Comparison of ENCODE assay signal across 1 cellular context in genomic region chr22:37659066-37659896, GRCh38.
TF ChIP-seq lines count a peak whose summit lies in the region.

No MANE protein-coding gene starts in this region.

TF ChIP-seq in HepG2, 621 proteins besides CTCF, POLR2A, EP300 and RAD21 (continued from another document):
- TF ChIP-seq, protein P1, sequence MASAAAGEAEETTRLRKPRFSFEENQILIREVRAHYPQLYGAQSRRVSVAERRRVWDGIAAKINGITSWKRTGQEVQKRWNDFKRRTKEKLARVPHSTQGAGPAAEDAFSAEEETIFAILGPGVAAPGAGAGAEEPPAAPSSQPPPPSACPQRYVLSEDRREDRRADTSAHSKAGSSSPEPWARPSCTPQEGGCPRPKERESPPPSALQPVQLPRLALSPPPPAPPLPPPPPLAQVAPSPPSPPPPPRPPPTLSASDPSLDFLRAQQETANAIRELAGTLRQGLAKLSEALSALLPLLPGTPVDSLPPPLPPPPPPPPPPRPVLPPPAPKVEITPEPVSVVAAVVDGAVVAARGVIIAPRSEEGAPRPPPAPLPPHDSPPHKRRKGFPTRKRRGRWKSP (CRISPR knock-in tag; IDR thresholded peaks at IDR 0.05): peak; percentile 59; the same call in 1 of the 2 replicates
- peak; percentile 52; the same call in 1 of the 2 replicates for TF ChIP-seq YEATS2 (CRISPR knock-in tag; IDR thresholded peaks at IDR 0.05; ENCODE audit: borderline replicate concordance)
- no peak for TF ChIP-seq RELA (CRISPR knock-in tag; IDR thresholded peaks at IDR 0.05)
- no peak for TF ChIP-seq ZC3H13 (CRISPR knock-in tag; IDR thresholded peaks at IDR 0.05)
- TF ChIP-seq TRIM22 (IDR thresholded peaks at IDR 0.05): no peak
- peak; percentile 70; the same call in 1 of the 2 replicates for TF ChIP-seq ZNF746 (CRISPR knock-in tag; IDR thresholded peaks at IDR 0.05)
- TF ChIP-seq HNRNPH1 (optimal IDR thresholded peaks at IDR 0.05; ENCODE audit: low read depth, low read length): peak; percentile 72
- TF ChIP-seq MAX (IDR thresholded peaks at IDR 0.05): peak; percentile 67
- peak; percentile 75; the same call in 1 of the 2 replicates for TF ChIP-seq MIER3 (CRISPR knock-in tag; IDR thresholded peaks at IDR 0.05; ENCODE audit: borderline replicate concordance)
- no peak for TF ChIP-seq TCF12 (IDR thresholded peaks at IDR 0.05)
- TF ChIP-seq TCF12 (CRISPR knock-in tag; IDR thresholded peaks at IDR 0.05): peak; percentile 77; the same call in 1 of the 2 replicates
- 0 out of 2 replicates have a peak, but pooled peaks have one; percentile 55 for TF ChIP-seq ZNF337 (CRISPR knock-in tag; IDR thresholded peaks at IDR 0.05; ENCODE audit: borderline replicate concordance, low read depth)
- TF ChIP-seq JUN (CRISPR knock-in tag; IDR thresholded peaks at IDR 0.05): 0 out of 2 replicates have a peak, but pooled peaks have one; percentile 28
- no peak for TF ChIP-seq CCAR2 (optimal IDR thresholded peaks at IDR 0.05; ENCODE audit: low read depth, low read length)
- no peak for TF ChIP-seq GABPA (IDR thresholded peaks at IDR 0.05; ENCODE audit: low read depth, low read length)
- TF ChIP-seq GABPA (CRISPR knock-in tag; IDR thresholded peaks at IDR 0.05; ENCODE audit: low read depth): peak; percentile 22; the same call in 1 of the 2 replicates
- TF ChIP-seq MXD4 (CRISPR knock-in tag; IDR thresholded peaks at IDR 0.05): no peak; the same call in 1 of the 2 replicates
- no peak for TF ChIP-seq ZFP90 (CRISPR knock-in tag; IDR thresholded peaks at IDR 0.05; ENCODE audit: borderline replicate concordance)
- TF ChIP-seq GABPB1 (CRISPR knock-in tag; IDR thresholded peaks at IDR 0.05): peak; percentile 30; the same call in 1 of the 2 replicates
- TF ChIP-seq ZFP41 (CRISPR knock-in tag; IDR thresholded peaks at IDR 0.05; ENCODE audit: borderline replicate concordance): no peak
- no peak for TF ChIP-seq FOXC1 (CRISPR knock-in tag; IDR thresholded peaks at IDR 0.05; ENCODE audit: borderline replicate concordance)
- TF ChIP-seq, protein P2, sequence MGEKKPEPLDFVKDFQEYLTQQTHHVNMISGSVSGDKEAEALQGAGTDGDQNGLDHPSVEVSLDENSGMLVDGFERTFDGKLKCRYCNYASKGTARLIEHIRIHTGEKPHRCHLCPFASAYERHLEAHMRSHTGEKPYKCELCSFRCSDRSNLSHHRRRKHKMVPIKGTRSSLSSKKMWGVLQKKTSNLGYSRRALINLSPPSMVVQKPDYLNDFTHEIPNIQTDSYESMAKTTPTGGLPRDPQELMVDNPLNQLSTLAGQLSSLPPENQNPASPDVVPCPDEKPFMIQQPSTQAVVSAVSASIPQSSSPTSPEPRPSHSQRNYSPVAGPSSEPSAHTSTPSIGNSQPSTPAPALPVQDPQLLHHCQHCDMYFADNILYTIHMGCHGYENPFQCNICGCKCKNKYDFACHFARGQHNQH (CRISPR knock-in tag; IDR thresholded peaks at IDR 0.05): 0 out of 2 replicates have a peak, but pooled peaks have one; percentile 72
- peak; percentile 76; the same call in 1 of the 2 replicates for TF ChIP-seq HOXA3 (CRISPR knock-in tag; IDR thresholded peaks at IDR 0.05)
- peak; percentile 59 for TF ChIP-seq POLR2G (IDR thresholded peaks at IDR 0.05; ENCODE audit: low read depth, low read length)
- TF ChIP-seq, protein P3, sequence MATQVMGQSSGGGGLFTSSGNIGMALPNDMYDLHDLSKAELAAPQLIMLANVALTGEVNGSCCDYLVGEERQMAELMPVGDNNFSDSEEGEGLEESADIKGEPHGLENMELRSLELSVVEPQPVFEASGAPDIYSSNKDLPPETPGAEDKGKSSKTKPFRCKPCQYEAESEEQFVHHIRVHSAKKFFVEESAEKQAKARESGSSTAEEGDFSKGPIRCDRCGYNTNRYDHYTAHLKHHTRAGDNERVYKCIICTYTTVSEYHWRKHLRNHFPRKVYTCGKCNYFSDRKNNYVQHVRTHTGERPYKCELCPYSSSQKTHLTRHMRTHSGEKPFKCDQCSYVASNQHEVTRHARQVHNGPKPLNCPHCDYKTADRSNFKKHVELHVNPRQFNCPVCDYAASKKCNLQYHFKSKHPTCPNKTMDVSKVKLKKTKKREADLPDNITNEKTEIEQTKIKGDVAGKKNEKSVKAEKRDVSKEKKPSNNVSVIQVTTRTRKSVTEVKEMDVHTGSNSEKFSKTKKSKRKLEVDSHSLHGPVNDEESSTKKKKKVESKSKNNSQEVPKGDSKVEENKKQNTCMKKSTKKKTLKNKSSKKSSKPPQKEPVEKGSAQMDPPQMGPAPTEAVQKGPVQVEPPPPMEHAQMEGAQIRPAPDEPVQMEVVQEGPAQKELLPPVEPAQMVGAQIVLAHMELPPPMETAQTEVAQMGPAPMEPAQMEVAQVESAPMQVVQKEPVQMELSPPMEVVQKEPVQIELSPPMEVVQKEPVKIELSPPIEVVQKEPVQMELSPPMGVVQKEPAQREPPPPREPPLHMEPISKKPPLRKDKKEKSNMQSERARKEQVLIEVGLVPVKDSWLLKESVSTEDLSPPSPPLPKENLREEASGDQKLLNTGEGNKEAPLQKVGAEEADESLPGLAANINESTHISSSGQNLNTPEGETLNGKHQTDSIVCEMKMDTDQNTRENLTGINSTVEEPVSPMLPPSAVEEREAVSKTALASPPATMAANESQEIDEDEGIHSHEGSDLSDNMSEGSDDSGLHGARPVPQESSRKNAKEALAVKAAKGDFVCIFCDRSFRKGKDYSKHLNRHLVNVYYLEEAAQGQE (IDR thresholded peaks at IDR 0.05; ENCODE audit: borderline replicate concordance in 1 of 2, low read depth in 1 of 2, low read length in 2 of 2): peak in 1 of 2 experiments; percentile 4; a peak in 1 of 4 replicates
- no peak for TF ChIP-seq CBX1 (IDR thresholded peaks at IDR 0.05; ENCODE audit: low read depth)
- no peak for TF ChIP-seq GATA4 (IDR thresholded peaks at IDR 0.05; ENCODE audit: borderline replicate concordance, low read depth)
- TF ChIP-seq ZNF234 (CRISPR knock-in tag; conservative IDR thresholded peaks at IDR 0.05): 0 out of 2 replicates have a peak, but pooled peaks have one; percentile 40
- 0 out of 2 replicates have a peak, but pooled peaks have one; percentile 66 for TF ChIP-seq KDM3A (CRISPR knock-in tag; IDR thresholded peaks at IDR 0.05; ENCODE audit: low read depth)
- peak; percentile 85 for TF ChIP-seq ZNF781 (CRISPR knock-in tag; IDR thresholded peaks at IDR 0.05; ENCODE audit: borderline replicate concordance, not compliant biosample characterization)
- no peak for TF ChIP-seq TRAFD1 (CRISPR knock-in tag; IDR thresholded peaks at IDR 0.05; ENCODE audit: borderline replicate concordance)
- TF ChIP-seq CREM (IDR thresholded peaks at IDR 0.05): peak; percentile 68
- TF ChIP-seq CREM (CRISPR knock-in tag; IDR thresholded peaks at IDR 0.05): no peak
- TF ChIP-seq NFYC (CRISPR knock-in tag; IDR thresholded peaks at IDR 0.05): 0 out of 2 replicates have a peak, but pooled peaks have one; percentile 16
- TF ChIP-seq AGO2 (optimal IDR thresholded peaks at IDR 0.05; ENCODE audit: low read depth, low read length): peak; percentile 93
- TF ChIP-seq, protein P4, sequence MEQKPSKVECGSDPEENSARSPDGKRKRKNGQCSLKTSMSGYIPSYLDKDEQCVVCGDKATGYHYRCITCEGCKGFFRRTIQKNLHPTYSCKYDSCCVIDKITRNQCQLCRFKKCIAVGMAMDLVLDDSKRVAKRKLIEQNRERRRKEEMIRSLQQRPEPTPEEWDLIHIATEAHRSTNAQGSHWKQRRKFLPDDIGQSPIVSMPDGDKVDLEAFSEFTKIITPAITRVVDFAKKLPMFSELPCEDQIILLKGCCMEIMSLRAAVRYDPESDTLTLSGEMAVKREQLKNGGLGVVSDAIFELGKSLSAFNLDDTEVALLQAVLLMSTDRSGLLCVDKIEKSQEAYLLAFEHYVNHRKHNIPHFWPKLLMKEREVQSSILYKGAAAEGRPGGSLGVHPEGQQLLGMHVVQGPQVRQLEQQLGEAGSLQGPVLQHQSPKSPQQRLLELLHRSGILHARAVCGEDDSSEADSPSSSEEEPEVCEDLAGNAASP (CRISPR knock-in tag; IDR thresholded peaks at IDR 0.05; ENCODE audit: borderline replicate concordance): peak; percentile 54; the same call in 1 of the 2 replicates
- 0 out of 2 replicates have a peak, but pooled peaks have one; percentile 60 for TF ChIP-seq CBFB (CRISPR knock-in tag; IDR thresholded peaks at IDR 0.05)
- no peak for TF ChIP-seq ELF4 (CRISPR knock-in tag; IDR thresholded peaks at IDR 0.05; ENCODE audit: borderline replicate concordance)
- peak; percentile 92 for TF ChIP-seq ARHGAP35 (CRISPR knock-in tag; IDR thresholded peaks at IDR 0.05; ENCODE audit: borderline replicate concordance)
- no peak for TF ChIP-seq ZNF629 (CRISPR knock-in tag; conservative IDR thresholded peaks at IDR 0.05)
- TF ChIP-seq NR1H2 (CRISPR knock-in tag; IDR thresholded peaks at IDR 0.05; ENCODE audit: borderline replicate concordance, low read depth): no peak
- TF ChIP-seq ZNF354B (CRISPR knock-in tag; IDR thresholded peaks at IDR 0.05): no peak
- no peak for TF ChIP-seq ATF7 (IDR thresholded peaks at IDR 0.05)
- no peak for TF ChIP-seq ATF7 (CRISPR knock-in tag; IDR thresholded peaks at IDR 0.05)
- no peak for TF ChIP-seq ATF1 (CRISPR knock-in tag; IDR thresholded peaks at IDR 0.05)
- no peak; the same call in 1 of the 2 replicates for TF ChIP-seq ZNF460 (CRISPR knock-in tag; IDR thresholded peaks at IDR 0.05; ENCODE audit: borderline replicate concordance)
- TF ChIP-seq, protein P5, sequence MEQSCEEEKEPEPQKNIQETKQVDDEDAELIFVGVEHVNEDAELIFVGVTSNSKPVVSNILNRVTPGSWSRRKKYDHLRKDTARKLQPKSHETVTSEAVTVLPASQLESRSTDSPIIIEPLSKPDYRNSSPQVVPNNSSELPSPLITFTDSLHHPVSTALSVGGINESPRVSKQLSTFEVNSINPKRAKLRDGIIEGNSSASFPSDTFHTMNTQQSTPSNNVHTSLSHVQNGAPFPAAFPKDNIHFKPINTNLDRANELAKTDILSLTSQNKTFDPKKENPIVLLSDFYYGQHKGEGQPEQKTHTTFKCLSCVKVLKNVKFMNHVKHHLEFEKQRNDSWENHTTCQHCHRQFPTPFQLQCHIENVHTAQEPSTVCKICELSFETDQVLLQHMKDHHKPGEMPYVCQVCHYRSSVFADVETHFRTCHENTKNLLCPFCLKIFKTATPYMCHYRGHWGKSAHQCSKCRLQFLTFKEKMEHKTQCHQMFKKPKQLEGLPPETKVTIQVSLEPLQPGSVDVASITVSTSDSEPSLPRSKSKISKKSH (CRISPR knock-in tag; IDR thresholded peaks at IDR 0.05; ENCODE audit: borderline replicate concordance): no peak
